ENCODE assay signal across 1 cellular context in genomic region chr19:18340237-18340989, GRCh38.
TF ChIP-seq lines count a peak whose summit lies in the region.

Gene PGPEP1 (plus strand): TSS chr19:18340598. CDS start chr19:18340682, 84 bp downstream.

TF ChIP-seq in GM12878, 131 proteins besides CTCF, POLR2A, EP300 and RAD21 (continued from another document):
- peak; percentile 23; the same call in 1 of the 2 replicates for TF ChIP-seq ZNF24 (IDR thresholded peaks at IDR 0.05)
- no peak for TF ChIP-seq NBN (IDR thresholded peaks at IDR 0.05)
- TF ChIP-seq NRF1 (conservative IDR thresholded peaks at IDR 0.05; ENCODE audit: low read depth, low read length): no peak
- TF ChIP-seq NR2C2 (IDR thresholded peaks at IDR 0.05; ENCODE audit: borderline replicate concordance, control insufficient read depth, insufficient read length, low read depth): no peak
- peak; percentile 41; the same call in 1 of the 2 replicates for TF ChIP-seq SIN3A (IDR thresholded peaks at IDR 0.05; ENCODE audit: low read depth, low read length)
- TF ChIP-seq TBL1XR1 (IDR thresholded peaks at IDR 0.05; ENCODE audit: low read depth, low read length): no peak
- peak; percentile 69 for TF ChIP-seq IKZF1 (conservative IDR thresholded peaks at IDR 0.05)
- TF ChIP-seq ZNF207 (IDR thresholded peaks at IDR 0.05; ENCODE audit: borderline replicate concordance): 0 out of 2 replicates have a peak, but pooled peaks have one; percentile 31
- no peak for TF ChIP-seq SMAD5 (IDR thresholded peaks at IDR 0.05; ENCODE audit: low read depth)
- TF ChIP-seq SUPT20H (IDR thresholded peaks at IDR 0.05; ENCODE audit: borderline replicate concordance, control insufficient read depth, low read depth, low read length): no peak
- peak; percentile 99 for TF ChIP-seq BACH1 (IDR thresholded peaks at IDR 0.05; ENCODE audit: borderline replicate concordance)
- TF ChIP-seq NFYA (IDR thresholded peaks at IDR 0.05; ENCODE audit: borderline replicate concordance, low read depth, low read length): no peak
- TF ChIP-seq LARP7 (IDR thresholded peaks at IDR 0.05): peak; percentile 72
- peak; percentile 100 for TF ChIP-seq SMARCA5 (IDR thresholded peaks at IDR 0.05)
- peak; percentile 54; the same call in 1 of the 2 replicates for TF ChIP-seq DPF2 (IDR thresholded peaks at IDR 0.05)
- TF ChIP-seq ZSCAN29 (IDR thresholded peaks at IDR 0.05): peak; percentile 55; the same call in 1 of the 2 replicates
- TF ChIP-seq CUX1 (IDR thresholded peaks at IDR 0.05; ENCODE audit: insufficient replicate concordance, low read depth, low read length): no peak
- TF ChIP-seq POLR2AphosphoS2 (IDR thresholded peaks at IDR 0.05; ENCODE audit: low read depth, low read length): 0 out of 2 replicates have a peak, but pooled peaks have one; percentile 39
- TF ChIP-seq TCF3 (IDR thresholded peaks at IDR 0.05; ENCODE audit: borderline replicate concordance, insufficient read depth, low read depth, low read length): 0 out of 2 replicates have a peak, but pooled peaks have one; percentile 27
- no peak for TF ChIP-seq MAX (IDR thresholded peaks at IDR 0.05; ENCODE audit: low read depth, low read length)
- TF ChIP-seq BHLHE40 (IDR thresholded peaks at IDR 0.05; ENCODE audit: borderline replicate concordance in 1 of 2, low read depth in 2 of 2, low read length in 1 of 2): peak; percentile 6 to 71; a peak in 2 of 4 replicates
- peak; percentile 38; the same call in 1 of the 2 replicates for TF ChIP-seq STAT1 (conservative IDR thresholded peaks at IDR 0.05)
- peak; percentile 33; the same call in 1 of the 3 replicates for TF ChIP-seq POU2F2 (IDR thresholded peaks at IDR 0.05; ENCODE audit: borderline replicate concordance, low read depth, low read length)
- peak; percentile 35; the same call in 1 of the 2 replicates for TF ChIP-seq MXI1 (IDR thresholded peaks at IDR 0.05; ENCODE audit: low read depth, low read length)
- TF ChIP-seq RELB (IDR thresholded peaks at IDR 0.05; ENCODE audit: low read depth): peak; percentile 97
- TF ChIP-seq BCLAF1 (IDR thresholded peaks at IDR 0.05): 0 out of 2 replicates have a peak, but pooled peaks have one; percentile 55
- peak in 1 of 2 experiments; percentile 44; a peak in 2 of 4 replicates for TF ChIP-seq IKZF2 (IDR thresholded peaks at IDR 0.05)
